Comparison of ENCODE assay signal across 34 cellular contexts in genomic region chr3:125414671-125415070, GRCh38.
"Had no signal": no experiment of that assay in that cellular context is flagged by ENCODE, and none has a peak within 500 bp of the region (broad histone marks: within the 10 kb centered on the region; RNA-seq: fewer than 3 reads in every experiment).

No MANE protein-coding gene starts in this region.

- H3K9me3 Mint-ChIP-seq: activated CD8-positive, alpha-beta T cell treated with anti-CD3 and anti-CD28 coated beads for 36 hours; activated T-cell treated with anti-CD3 and anti-CD28 coated beads, Interleukin-2, amount 50 U/mL, for 72 hours; activated T-helper 1 cell treated with anti-CD3 and anti-CD28 coated beads, Interleukin-12 subunit alpha, Interleukin-12 subunit beta, Interleukin-2, Interleukin-4 antibody, amounts not matched to agents 30 ng/mL and 10 ng/mL and 1 ng/mL, durations not matched to agents 14 hours and 24 hours and 36 hours; activated T-helper 17 cell treated with anti-CD3 and anti-CD28 coated beads, Interleukin-2, amount 50 U/mL, for 72 hours; brain; T-helper 2 cell treated with Interferon-gamma antibody and Interleukin-4, amounts not matched to agents 5 μg/mL and 100 μg/mL, for 36 hours had no signal

- DNase-seq: activated B cell treated with CpG ODN at 0.5 μM for 24 hours; activated CD4-positive, alpha-beta memory T cell treated with anti-CD3 and anti-CD28 coated beads for 36 hours; activated CD4-positive, alpha-beta T cell treated with anti-CD3 and anti-CD28 coated beads for 4 hours; activated CD4-positive, alpha-beta T cell treated with anti-CD3 and anti-CD28 coated beads, Interleukin-2, amount 10 ng/mL, durations not matched to agents 24 days and 14 days; activated CD4-positive, alpha-beta T cell treated with anti-CD3 and anti-CD28 coated beads, Interleukin-2, amount 50 U/mL, for 1 hour; activated CD4-positive, alpha-beta T cell treated with anti-CD3 and anti-CD28 coated beads, Interleukin-2, amount 50 U/mL, for 4 hours; activated CD4-positive, CD25-positive, alpha-beta regulatory T cell treated with anti-CD3 and anti-CD28 coated beads, Interleukin-2, amount 50 U/mL, for 72 hours; activated CD8-positive, alpha-beta memory T cell treated with anti-CD3 and anti-CD28 coated beads, Interleukin-2, amount 50 U/mL, for 4 hours; activated CD8-positive, alpha-beta T cell treated with anti-CD3 and anti-CD28 coated beads for 36 hours; activated effector memory CD4-positive, alpha-beta T cell treated with anti-CD3 and anti-CD28 coated beads, Interleukin-2, amount 50 U/mL, for 16 hours; activated gamma-delta T cell treated with Interleukin-2 at 50 U/mL for 16 hours; activated naive CD4-positive, alpha-beta T cell; activated naive CD4-positive, alpha-beta T cell treated with anti-CD3 and anti-CD28 coated beads for 36 hours; activated naive CD4-positive, alpha-beta T cell treated with anti-CD3 and anti-CD28 coated beads, Interleukin-2, amount 50 U/mL, for 16 hours; activated naive CD8-positive, alpha-beta T cell treated with anti-CD3 and anti-CD28 coated beads for 36 hours; activated T-cell treated with anti-CD3 and anti-CD28 coated beads for 4 hours; activated T-cell treated with anti-CD3 and anti-CD28 coated beads, Interleukin-2, amount 50 U/mL, for 1 hour; activated T-cell treated with anti-CD3 and anti-CD28 coated beads, Interleukin-2, amount 50 U/mL, for 4 hours; activated T-cell treated with anti-CD3 and anti-CD28 coated beads, Interleukin-2, amount 50 U/mL, for 72 hours; adrenal gland; amniotic stem cell; central memory CD4-positive, alpha-beta T cell; T-helper 1 cell; T-helper 2 cell; T-helper 9 cell had no signal

- H3K27ac ChIP-seq: adrenal gland, ascending aorta, cardiac muscle cell, VCaP had no signal

- H3K4me1 ChIP-seq: adrenal gland, ascending aorta had no signal

- H3K36me3 ChIP-seq: adrenal gland, ascending aorta, cardiac muscle cell had no signal

- H3K27me3 ChIP-seq: adrenal gland, ascending aorta, cardiac muscle cell had no signal

- H3K36me3 Mint-ChIP-seq: activated CD4-positive, alpha-beta memory T cell treated with anti-CD3 and anti-CD28 coated beads for 36 hours; activated naive CD8-positive, alpha-beta T cell treated with anti-CD3 and anti-CD28 coated beads for 36 hours; brain had no signal

- H3K27ac Mint-ChIP-seq: activated B cell treated with CpG ODN at 0.5 μM for 24 hours; activated CD4-positive, alpha-beta memory T cell treated with anti-CD3 and anti-CD28 coated beads for 36 hours; activated CD4-positive, alpha-beta T cell treated with anti-CD3 and anti-CD28 coated beads, Interleukin-2, amount 10 ng/mL, durations not matched to agents 24 days and 14 days; activated CD8-positive, alpha-beta T cell treated with anti-CD3 and anti-CD28 coated beads for 36 hours; activated naive CD4-positive, alpha-beta T cell treated with anti-CD3 and anti-CD28 coated beads for 36 hours; activated naive CD4-positive, alpha-beta T cell treated with anti-CD3 and anti-CD28 coated beads, Interleukin-2, amount 50 U/mL, for 72 hours; activated naive CD8-positive, alpha-beta T cell treated with anti-CD3 and anti-CD28 coated beads for 36 hours; activated T-cell treated with anti-CD3 and anti-CD28 coated beads, Interleukin-2, amount 50 U/mL, for 72 hours; activated T-helper 1 cell treated with anti-CD3 and anti-CD28 coated beads, Interleukin-12 subunit alpha, Interleukin-12 subunit beta, Interleukin-2, Interleukin-4 antibody, amounts not matched to agents 30 ng/mL and 10 ng/mL and 1 ng/mL, durations not matched to agents 14 hours and 24 hours and 36 hours; activated T-helper 17 cell treated with anti-CD3 and anti-CD28 coated beads, Interleukin-2, amount 50 U/mL, for 72 hours; brain; T-helper 1 cell treated with Interleukin-12 subunit alpha and Interleukin-12 subunit beta and Interleukin-4 antibody, amounts not matched to agents 30 μg/mL and 1 μg/mL, for 36 hours; T-helper 2 cell treated with Interferon-gamma antibody and Interleukin-4, amounts not matched to agents 5 μg/mL and 100 μg/mL, for 36 hours had no signal

- H3K4me3 ChIP-seq: adrenal gland, ascending aorta, cardiac muscle cell had no signal

- H3K4me3 Mint-ChIP-seq: activated B cell treated with CpG ODN at 0.5 μM for 24 hours; activated CD4-positive, alpha-beta memory T cell treated with anti-CD3 and anti-CD28 coated beads for 36 hours; activated CD4-positive, alpha-beta T cell treated with anti-CD3 and anti-CD28 coated beads, Interleukin-2, amount 10 ng/mL, durations not matched to agents 24 days and 14 days; activated CD8-positive, alpha-beta T cell treated with anti-CD3 and anti-CD28 coated beads for 36 hours; activated naive CD4-positive, alpha-beta T cell treated with anti-CD3 and anti-CD28 coated beads for 36 hours; activated naive CD8-positive, alpha-beta T cell treated with anti-CD3 and anti-CD28 coated beads for 36 hours; activated T-cell treated with anti-CD3 and anti-CD28 coated beads, Interleukin-2, amount 50 U/mL, for 4 hours; activated T-cell treated with anti-CD3 and anti-CD28 coated beads, Interleukin-2, amount 50 U/mL, for 72 hours; activated T-helper 1 cell treated with anti-CD3 and anti-CD28 coated beads, Interleukin-12 subunit alpha, Interleukin-12 subunit beta, Interleukin-2, Interleukin-4 antibody, amounts not matched to agents 30 ng/mL and 10 ng/mL and 1 ng/mL, durations not matched to agents 14 hours and 24 hours and 36 hours; activated T-helper 17 cell treated with anti-CD3 and anti-CD28 coated beads, Interleukin-2, amount 50 U/mL, for 72 hours; brain; T-helper 1 cell treated with Interleukin-12 subunit alpha and Interleukin-12 subunit beta and Interleukin-4 antibody, amounts not matched to agents 30 μg/mL and 1 μg/mL, for 36 hours; T-helper 2 cell treated with Interferon-gamma antibody and Interleukin-4, amounts not matched to agents 5 μg/mL and 100 μg/mL, for 36 hours had no signal

- H3K4me1 Mint-ChIP-seq: activated B cell treated with CpG ODN at 0.5 μM for 24 hours; activated CD4-positive, alpha-beta T cell treated with anti-CD3 and anti-CD28 coated beads, Interleukin-2, amount 10 ng/mL, durations not matched to agents 24 days and 14 days; activated naive CD8-positive, alpha-beta T cell treated with anti-CD3 and anti-CD28 coated beads for 36 hours; activated T-helper 17 cell treated with anti-CD3 and anti-CD28 coated beads, Interleukin-2, amount 50 U/mL, for 72 hours; brain had no signal

- ATAC-seq: activated CD8-positive, alpha-beta T cell treated with anti-CD3 and anti-CD28 coated beads for 36 hours; activated naive CD4-positive, alpha-beta T cell treated with anti-CD3 and anti-CD28 coated beads, Interleukin-2, amount 50 U/mL, for 72 hours; activated T-cell treated with anti-CD3 and anti-CD28 coated beads, Interleukin-2, amount 50 U/mL, for 4 hours; activated T-cell treated with anti-CD3 and anti-CD28 coated beads, Interleukin-2, amount 50 U/mL, for 72 hours; activated T-helper 17 cell treated with anti-CD3 and anti-CD28 coated beads, Interleukin-2, amount 50 U/mL, for 72 hours had no signal
